In genomic region chr5:67214036-67214435, GRCh38 we compare ENCODE assay signal across 18 cellular contexts. TPM values are rescaled to one million over a fixed set of nuclear protein-coding genes. Genes with fewer than 3 reads are reported as not detected.
DNase-seq lines count a peak whose midpoint lies in the region; ATAC-seq, FAIRE-seq and TF ChIP-seq lines count a peak whose summit lies in the region.
"Had no signal": no experiment of that assay in that cellular context is flagged by ENCODE, and none has a peak within 500 bp of the region (broad histone marks: within the 10 kb centered on the region; RNA-seq: fewer than 3 reads in every experiment).

No MANE protein-coding gene starts in this region.

- intact Hi-C loops in ovary (cut with DNase I) = loop anchor here in 1 of 4 donors (10.0 kb wide), 1 partner anchor 49 kb away; no protein-coding TSS in a partner anchor

- H3K27ac Mint-ChIP-seq in CD4-positive, CD25-positive, alpha-beta regulatory T cell = peak overlapping the region; percentile 90 to 98 (median 98)
- H3K27ac Mint-ChIP-seq in activated T-helper 17 cell treated with anti-CD3 and anti-CD28 coated beads, Interleukin-2, amount 50 U/mL, for 72 hours = peak overlapping the region; percentile 65
- H3K27ac Mint-ChIP-seq in memory B cell = peak overlapping the region; percentile 97

- no peak overlapping the region for H2AFZ ChIP-seq in DND-41 (ENCODE audit: low read depth, low read length)

- no peak for TF ChIP-seq POLR2A in GM12891 (IDR thresholded peaks at IDR 0.05; ENCODE audit: low read depth, low read length)
- no peak for TF ChIP-seq POLR2A in ovary (IDR thresholded peaks at IDR 0.05)

- peak overlapping the region; percentile 10 to 47 (median 42) for H3K4me3 Mint-ChIP-seq in CD4-positive, CD25-positive, alpha-beta regulatory T cell
- peak overlapping the region; percentile 30 for H3K4me3 Mint-ChIP-seq in activated T-helper 17 cell treated with anti-CD3 and anti-CD28 coated beads, Interleukin-2, amount 50 U/mL, for 72 hours
- H3K4me3 Mint-ChIP-seq in memory B cell = no peak overlapping the region

- no peaks in the 10 kb centered on the region for H3K36me3 ChIP-seq in CD4-positive, CD25-positive, alpha-beta regulatory T cell (ENCODE audit: control insufficient read depth, insufficient read depth, low read length)
- H3K36me3 ChIP-seq in DND-41 (ENCODE audit: insufficient read depth, low read length) (no peaks in the 10 kb centered on the region), ovary (no peaks in the 10 kb centered on the region)
- H3K36me3 ChIP-seq: cardiac muscle cell, tibial nerve had no signal

- H3K9me3 ChIP-seq in CD4-positive, CD25-positive, alpha-beta regulatory T cell (ENCODE audit: control insufficient read depth in 2 of 2, low read length in 2 of 2) = no peaks in the 10 kb centered on the region
- no peaks in the 10 kb centered on the region for H3K9me3 ChIP-seq in DND-41 (ENCODE audit: insufficient read depth, low read length, severe bottlenecking)
- no peaks in the 10 kb centered on the region for H3K9me3 ChIP-seq in ovary
- H3K9me3 ChIP-seq: tibial nerve had no signal

- H3K9me3 Mint-ChIP-seq in CD4-positive, CD25-positive, alpha-beta regulatory T cell = peaks cover 0 to 2% (median 0%) of the 10 kb centered on the region in 7 donors
- H3K9me3 Mint-ChIP-seq in activated T-helper 17 cell treated with anti-CD3 and anti-CD28 coated beads, Interleukin-2, amount 50 U/mL, for 72 hours = no peaks in the 10 kb centered on the region
- no peaks in the 10 kb centered on the region for H3K9me3 Mint-ChIP-seq in memory B cell

- H3K9ac ChIP-seq in DND-41 (ENCODE audit: low read depth, low read length) = no peak overlapping the region

- WGBS in ovary, 3 donors = 86 to 89% (median 89%) methylated on average over 6 of the region's 6 CpGs

- no peak for TF ChIP-seq CTCF in DND-41 (IDR thresholded peaks at IDR 0.05; ENCODE audit: borderline replicate concordance, extremely low read depth, low read length, poor library complexity, severe bottlenecking)
- TF ChIP-seq CTCF in ovary (IDR thresholded peaks at IDR 0.05) = no peak

- no peaks in the 10 kb centered on the region for H4K20me1 ChIP-seq in DND-41 (ENCODE audit: insufficient read depth, low read length)

- H3K4me2 ChIP-seq in DND-41 (ENCODE audit: insufficient read depth, low read length) = no peak overlapping the region

- peak overlapping the region; percentile 82 for H3K27ac ChIP-seq in CD4-positive, CD25-positive, alpha-beta regulatory T cell (ENCODE audit: insufficient read depth, low read length, poor library complexity, severe bottlenecking)
- H3K27ac ChIP-seq in DND-41 (ENCODE audit: low read length) = 0 out of 2 replicates have a peak overlapping the region, but pooled peaks have one; percentile 11
- no peak overlapping the region for H3K27ac ChIP-seq in ovary
- H3K27ac ChIP-seq: cardiac muscle cell had no signal

- TF ChIP-seq EP300 in ovary (IDR thresholded peaks at IDR 0.05) = no peak

- FAIRE-seq in GM12891 (lab: Jason Lieb, UNC) = no peak

- H3K79me2 ChIP-seq in DND-41 (ENCODE audit: insufficient read depth, low read length) = no peaks in the 10 kb centered on the region

- H3K4me1 ChIP-seq in CD4-positive, CD25-positive, alpha-beta regulatory T cell (ENCODE audit: control insufficient read depth, insufficient read depth, low read length, poor library complexity, severe bottlenecking) = peaks cover 51% of the 10 kb centered on the region
- H3K4me1 ChIP-seq in DND-41 (ENCODE audit: insufficient read depth, low read length) (peaks cover 36% of the 10 kb centered on the region), ovary (ENCODE audit: insufficient read depth) (peaks cover 4% of the 10 kb centered on the region)

- H3K27me3 ChIP-seq in CD4-positive, CD25-positive, alpha-beta regulatory T cell (ENCODE audit: control insufficient read depth, insufficient read depth, low read length) = no peaks in the 10 kb centered on the region
- H3K27me3 ChIP-seq in DND-41 (ENCODE audit: insufficient read depth, low read length, poor library complexity) = no peaks in the 10 kb centered on the region
- H3K27me3 ChIP-seq in ovary = no peaks in the 10 kb centered on the region
- H3K27me3 ChIP-seq: cardiac muscle cell, tibial nerve had no signal

- H3K4me1 Mint-ChIP-seq in CD4-positive, CD25-positive, alpha-beta regulatory T cell = peaks cover 33 to 65% (median 59%) of the 10 kb centered on the region in 4 donors
- peaks cover 51% of the 10 kb centered on the region for H3K4me1 Mint-ChIP-seq in activated T-helper 17 cell treated with anti-CD3 and anti-CD28 coated beads, Interleukin-2, amount 50 U/mL, for 72 hours
- peaks cover 42% of the 10 kb centered on the region for H3K4me1 Mint-ChIP-seq in memory B cell

- peaks cover 7% of the 10 kb centered on the region for H3K36me3 Mint-ChIP-seq in CD4-positive, CD25-positive, alpha-beta regulatory T cell
- no peaks in the 10 kb centered on the region for H3K36me3 Mint-ChIP-seq in activated T-helper 17 cell treated with anti-CD3 and anti-CD28 coated beads, Interleukin-2, amount 50 U/mL, for 72 hours (ENCODE audit: low read depth)
- no peaks in the 10 kb centered on the region for H3K36me3 Mint-ChIP-seq in memory B cell

- H3K27me3 Mint-ChIP-seq in CD4-positive, CD25-positive, alpha-beta regulatory T cell = no peaks in the 10 kb centered on the region
- H3K27me3 Mint-ChIP-seq in activated T-helper 17 cell treated with anti-CD3 and anti-CD28 coated beads, Interleukin-2, amount 50 U/mL, for 72 hours = no peaks in the 10 kb centered on the region
- no peaks in the 10 kb centered on the region for H3K27me3 Mint-ChIP-seq in memory B cell

- no peak for DNase-seq in CD4-positive, CD25-positive, alpha-beta regulatory T cell
- no peak for DNase-seq in DND-41
- DNase-seq in memory B cell (ENCODE audit: low spot score in 2 of 2) = no peak
- DNase-seq in activated CD4-positive, CD25-positive, alpha-beta regulatory T cell treated with anti-CD3 and anti-CD28 coated beads, Interleukin-2, amount 50 U/mL, for 72 hours = no peak
- no peak for DNase-seq in GM12891 (ENCODE audit: insufficient read length, low spot score)
- no peak for DNase-seq in ovary
- DNase-seq: activated gamma-delta T cell treated with Interleukin-2 at 50 U/mL for 16 hours; AML-193; effector memory CD4-positive, alpha-beta T cell; H7; hypothalamus; NCI-H146; NCI-H345 had no signal

- ATAC-seq in CD4-positive, CD25-positive, alpha-beta regulatory T cell (ENCODE audit: low read depth in 2 of 2) = no peak
- no peak for ATAC-seq in DND-41 (ENCODE audit: insufficient read depth, low read depth)
- ATAC-seq in activated T-helper 17 cell treated with anti-CD3 and anti-CD28 coated beads, Interleukin-2, amount 50 U/mL, for 72 hours (replicated peaks) = no peak
- no peak for ATAC-seq in memory B cell (ENCODE audit: low read depth)

- no peak overlapping the region for H3K4me3 ChIP-seq in CD4-positive, CD25-positive, alpha-beta regulatory T cell (ENCODE audit: low read depth, low read length)
- H3K4me3 ChIP-seq in DND-41 (ENCODE audit: low read depth in 1 of 2, low read length in 2 of 2) = no peak overlapping the region
- H3K4me3 ChIP-seq in ovary = no peak overlapping the region
- H3K4me3 ChIP-seq: cardiac muscle cell, skin epidermis, tibial nerve had no signal

TF ChIP-seq in GM12891, 5 proteins besides CTCF, POLR2A, EP300 and RAD21:
- TF ChIP-seq POLR2AphosphoS5 (IDR thresholded peaks at IDR 0.05; ENCODE audit: low read depth, low read length) (no peak), PAX5 (IDR thresholded peaks at IDR 0.05; ENCODE audit: insufficient read depth, low read length, severe bottlenecking) (no peak), TAF1 (IDR thresholded peaks at IDR 0.05; ENCODE audit: low read depth, low read length) (no peak), SPI1 (IDR thresholded peaks at IDR 0.05; ENCODE audit: low read depth, low read length) (no peak), POU2F2 (IDR thresholded peaks at IDR 0.05; ENCODE audit: low read depth, low read length) (no peak)

RNA-seq across cellular contexts. Expression of gene CD180, which starts 17.4 kb away (rescaled TPM):
- total RNA-seq in CD4-positive, CD25-positive, alpha-beta regulatory T cell = not detected
- polyA plus RNA-seq in CD4-positive, CD25-positive, alpha-beta regulatory T cell = under 1 TPM in 3 of 4 donors, not detected in 1; 0.06 to 0.37 (median 0.11) TPM
- total RNA-seq in activated T-helper 17 cell treated with anti-CD3 and anti-CD28 coated beads, Interleukin-2, amount 50 U/mL, for 72 hours = under 1 TPM; 0.08 to 0.80 TPM
- 1.1 TPM for polyA plus RNA-seq in GM12891 (2012; ENCODE audit: low read depth, missing spikeins)
- total RNA-seq in ovary = 1 to 10 TPM in 1 of 7 donors, under 1 TPM in 6; 0.15 to 1.0 (median 0.30) TPM
- 1 to 10 TPM in 1 of 2 donors, under 1 TPM in 1; 0.17 to 2.9 TPM for polyA plus RNA-seq in ovary
- total RNA-seq: activated CD8-positive, alpha-beta memory T cell treated with anti-CD3 and anti-CD28 coated beads for 36 hours; cardiac muscle cell; H7 had no signal
- polyA plus RNA-seq: cardiac muscle cell had no signal

Comparison
In these comparisons a context has a peak if more than half of its experiments do, and no peak if none do; other contexts are left out.
1. H3K27ac ChIP-seq: peak in CD4-positive, CD25-positive, alpha-beta regulatory T cell (single experiment) and DND-41 (single experiment); none in ovary (0 of 2).
2. Peak in every context shown above with its lines, with median percentiles within 50 percentile points of each other: H3K27ac Mint-ChIP-seq.